ENCODE assay signal across 16 cellular contexts in the genomic region with DNA sequence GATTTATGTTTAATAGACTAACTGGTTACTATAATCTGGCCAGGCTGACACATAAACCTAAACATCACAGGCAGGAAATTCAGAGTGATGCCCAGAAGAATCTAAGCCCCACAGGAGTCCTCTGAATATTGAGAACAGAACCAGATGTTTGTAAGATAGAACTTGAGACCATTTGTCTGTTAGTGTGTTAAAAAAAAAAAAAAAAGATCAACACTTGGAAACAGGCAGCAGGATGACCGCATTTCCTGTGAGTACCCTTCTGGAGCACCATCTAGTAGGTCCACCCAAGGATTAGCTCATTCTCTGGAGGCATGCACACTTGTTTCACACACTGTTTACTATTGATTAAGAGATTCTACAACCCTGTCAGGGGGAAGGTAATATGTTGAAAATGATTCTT.
A peak's percentile ranks its signal among the peaks of the same experiment; 100 is the strongest.
DNase-seq lines count a peak whose midpoint lies in the region; ATAC-seq and TF ChIP-seq lines count a peak whose summit lies in the region.
"Had no signal": no experiment of that assay in that cellular context is flagged by ENCODE, and none has a peak within 500 bp of the region (broad histone marks: within the 10 kb centered on the region; RNA-seq: fewer than 3 reads in every experiment).

No MANE protein-coding gene starts in this region.

- H3K4me3 Mint-ChIP-seq in activated CD8-positive, alpha-beta T cell treated with anti-CD3 and anti-CD28 coated beads for 36 hours = no peak overlapping the region
- H3K4me3 Mint-ChIP-seq: activated naive CD8-positive, alpha-beta T cell treated with anti-CD3 and anti-CD28 coated beads, Interleukin-2, amount 50 U/mL, for 24 hours; CD4-positive, alpha-beta memory T cell; natural killer cell had no signal

- CTCF ChIA-PET in activated CD8-positive, alpha-beta T cell treated with anti-CD3 and anti-CD28 coated beads for 36 hours (lab: Charles Lee) = no interaction called here

- H3K9me3 Mint-ChIP-seq in activated CD8-positive, alpha-beta T cell treated with anti-CD3 and anti-CD28 coated beads for 36 hours = no peaks in the 10 kb centered on the region
- H3K9me3 Mint-ChIP-seq: activated naive CD8-positive, alpha-beta T cell treated with anti-CD3 and anti-CD28 coated beads, Interleukin-2, amount 50 U/mL, for 24 hours; natural killer cell had no signal

- no peaks in the 10 kb centered on the region for H3K4me1 ChIP-seq in right lobe of liver
- H3K4me1 ChIP-seq: lower lobe of right lung had no signal

- DNase-seq in Daoy (ENCODE audit: low read depth) (peak; percentile 88), LHCN-M2 (ENCODE audit: low read depth) (peak; percentile 39), choroid plexus epithelial cell (ENCODE audit: low read depth) (peak; percentile 71), myocyte (ENCODE audit: low read depth) (peak; percentile 10), HPDE6-E6E7 (ENCODE audit: extremely low spot score) (no peak), right lobe of liver (no peak)
- DNase-seq in activated CD8-positive, alpha-beta T cell treated with anti-CD3 and anti-CD28 coated beads for 36 hours = no peak
- DNase-seq: activated CD4-positive, alpha-beta T cell treated with anti-CD3 and anti-CD28 coated beads for 48 hours; activated naive CD8-positive, alpha-beta T cell treated with anti-CD3 and anti-CD28 coated beads, Interleukin-2, amount 50 U/mL, for 24 hours; activated T-cell treated with anti-CD3 and anti-CD28 coated beads, Interleukin-2, amount 50 U/mL, for 1 hour; CD4-positive, alpha-beta memory T cell; lower lobe of right lung; natural killer cell; stimulated activated CD4-positive, alpha-beta T cell treated with anti-CD3 and anti-CD28 coated beads, Interleukin-2, amount 100 ng/mL, for 48 hours; tibial artery had no signal

- no peak overlapping the region for H3K27ac Mint-ChIP-seq in activated CD8-positive, alpha-beta T cell treated with anti-CD3 and anti-CD28 coated beads for 36 hours
- H3K27ac Mint-ChIP-seq: activated naive CD8-positive, alpha-beta T cell treated with anti-CD3 and anti-CD28 coated beads, Interleukin-2, amount 50 U/mL, for 24 hours; CD4-positive, alpha-beta memory T cell; natural killer cell had no signal

- H3K4me1 Mint-ChIP-seq in activated CD8-positive, alpha-beta T cell treated with anti-CD3 and anti-CD28 coated beads for 36 hours (ENCODE audit: low read depth) = no peaks in the 10 kb centered on the region

- H3K4me3 ChIP-seq in choroid plexus epithelial cell (ENCODE audit: low read depth, low read length) (no peak overlapping the region), right lobe of liver (no peak overlapping the region)
- H3K4me3 ChIP-seq: lower lobe of right lung, tibial artery had no signal

- no peak for ATAC-seq in right lobe of liver
- ATAC-seq in activated CD8-positive, alpha-beta T cell treated with anti-CD3 and anti-CD28 coated beads for 36 hours = no peak
- no peak for ATAC-seq in activated CD4-positive, CD25-positive, alpha-beta regulatory T cell treated with anti-CD3 and anti-CD28 coated beads, Interleukin-2, amount 50 U/mL, for 24 hours
- ATAC-seq: activated naive CD8-positive, alpha-beta T cell treated with anti-CD3 and anti-CD28 coated beads, Interleukin-2, amount 50 U/mL, for 24 hours; lower lobe of right lung had no signal

- H3K27me3 ChIP-seq in right lobe of liver = no peaks in the 10 kb centered on the region
- H3K27me3 ChIP-seq: tibial artery had no signal

- 57% methylated on average over 1 of the region's 1 CpG for WGBS in right lobe of liver (ENCODE audit: insufficient coverage, low coverage, low lambda C conversion rate, missing lambda C conversion rate)

- intact Hi-C loops in right lobe of liver (cut with DNase I) = no loop called here
- intact Hi-C loops in activated CD8-positive, alpha-beta T cell treated with anti-CD3 and anti-CD28 coated beads for 36 hours (cut with micrococcal nuclease) = no loop called here

- H3K36me3 ChIP-seq in right lobe of liver = no peaks in the 10 kb centered on the region
- H3K36me3 ChIP-seq: lower lobe of right lung, tibial artery had no signal

- H3K27me3 Mint-ChIP-seq in activated CD8-positive, alpha-beta T cell treated with anti-CD3 and anti-CD28 coated beads for 36 hours = no peaks in the 10 kb centered on the region
- H3K27me3 Mint-ChIP-seq: activated naive CD8-positive, alpha-beta T cell treated with anti-CD3 and anti-CD28 coated beads, Interleukin-2, amount 50 U/mL, for 24 hours had no signal

- no peak for TF ChIP-seq POLR2A in right lobe of liver (IDR thresholded peaks at IDR 0.05)

- H3K9me3 ChIP-seq in right lobe of liver = no peaks in the 10 kb centered on the region
- H3K9me3 ChIP-seq: lower lobe of right lung, tibial artery had no signal

- H3K27ac ChIP-seq in right lobe of liver = no peak overlapping the region
- H3K27ac ChIP-seq: lower lobe of right lung, tibial artery had no signal

- H3K36me3 Mint-ChIP-seq in activated CD8-positive, alpha-beta T cell treated with anti-CD3 and anti-CD28 coated beads for 36 hours (ENCODE audit: low read depth) = no peaks in the 10 kb centered on the region
- H3K36me3 Mint-ChIP-seq: CD4-positive, alpha-beta memory T cell; natural killer cell had no signal

- POLR2A ChIA-PET in activated CD8-positive, alpha-beta T cell treated with anti-CD3 and anti-CD28 coated beads for 36 hours (lab: Charles Lee) = no interaction called here

- no peak for TF ChIP-seq CTCF in choroid plexus epithelial cell (conservative IDR thresholded peaks at IDR 0.05; ENCODE audit: low read depth, low read length)
- no peak for TF ChIP-seq CTCF in right lobe of liver (IDR thresholded peaks at IDR 0.05)
- TF ChIP-seq CTCF in activated CD8-positive, alpha-beta T cell treated with anti-CD3 and anti-CD28 coated beads for 36 hours (IDR thresholded peaks at IDR 0.05) = no peak

Comparison
In these comparisons a context has a peak if more than half of its experiments do, and no peak if none do; other contexts are left out.
1. DNase-seq: peak in Daoy (single experiment), LHCN-M2 (single experiment), choroid plexus epithelial cell (single experiment) and myocyte (single experiment); none in HPDE6-E6E7 (single experiment), right lobe of liver (0 of 3) and activated CD8-positive, alpha-beta T cell treated with anti-CD3 and anti-CD28 coated beads for 36 hours (single experiment).